In genomic region chrX:71181910-71182799, GRCh38 we compare ENCODE assay signal across 8 cellular contexts. TPM values are rescaled to one million over a fixed set of nuclear protein-coding genes. Genes with fewer than 3 reads are reported as not detected.
DNase-seq lines count a peak whose midpoint lies in the region; ATAC-seq and TF ChIP-seq lines count a peak whose summit lies in the region.

No MANE protein-coding gene starts in this region.

- no peak overlapping the region for H2BK15ac ChIP-seq in neuronal stem cell (ENCODE audit: low read length)

- H3K36me3 ChIP-seq in ES-I3 (ENCODE audit: insufficient read depth, low read length) (no peaks in the 10 kb centered on the region), H7 (replicated peaks; ENCODE audit: control insufficient read depth, insufficient read depth, low read length) (no peaks in the 10 kb centered on the region), Loucy (ENCODE audit: insufficient read depth, low read length) (no peaks in the 10 kb centered on the region), gastroesophageal sphincter (no peaks in the 10 kb centered on the region), neuronal stem cell (replicated peaks in 1 of 2; ENCODE audit: control insufficient read depth in 2 of 2, insufficient read depth in 2 of 2, low read length in 2 of 2) (no peaks in the 10 kb centered on the region), subcutaneous abdominal adipose tissue (ENCODE audit: control insufficient read depth in 5 of 5, insufficient read depth in 5 of 5, low read length in 5 of 5) (no peaks in the 10 kb centered on the region)

- no peaks in the 10 kb centered on the region for H4K20me1 ChIP-seq in Loucy (ENCODE audit: insufficient read depth, low read length, poor library complexity, severe bottlenecking)

- H3K9me3 Mint-ChIP-seq in activated naive CD4-positive, alpha-beta T cell treated with anti-CD3 and anti-CD28 coated beads, Interleukin-2, amount 10 ng/mL, durations not matched to agents 7 days and 5 days: no peaks in the 10 kb centered on the region

- H3K9me2 ChIP-seq in Loucy (replicated peaks; ENCODE audit: low read depth, low read length): no peaks in the 10 kb centered on the region

- peak overlapping the region; percentile 71 for H2BK5ac ChIP-seq in neuronal stem cell (ENCODE audit: low read length)

- in situ Hi-C loops in SK-MEL-5 (cut with HindIII; ENCODE audit: low pct_unique_long_range_greater_than_20kb, low sequenced_read_pairs): no loop called here

- peaks cover 21% of the 10 kb centered on the region for H3K4me1 ChIP-seq in ES-I3 (ENCODE audit: insufficient read depth, low read length)
- peaks cover 16% of the 10 kb centered on the region for H3K4me1 ChIP-seq in Loucy (ENCODE audit: insufficient read depth, low read length, poor library complexity, severe bottlenecking)
- peaks cover 0 to 16% (median 5%) of the 10 kb centered on the region in 3 donors for H3K4me1 ChIP-seq in gastroesophageal sphincter
- H3K4me1 ChIP-seq in neuronal stem cell (ENCODE audit: control insufficient read depth in 2 of 2, insufficient read depth in 1 of 2, low read depth in 1 of 2, low read length in 2 of 2): peaks cover 10 to 11% of the 10 kb centered on the region in 2 donors
- H3K4me1 ChIP-seq in subcutaneous abdominal adipose tissue (ENCODE audit: control insufficient read depth in 5 of 5, insufficient read depth in 5 of 5, low read length in 5 of 5): peaks cover 0 to 11% (median 7%) of the 10 kb centered on the region in 5 donors

- peak; percentile 48 to 64 for TF ChIP-seq POLR2A in gastroesophageal sphincter (IDR thresholded peaks at IDR 0.05)

- H3K9ac ChIP-seq in ES-I3 (ENCODE audit: low read depth, low read length): peak overlapping the region; percentile 99
- peak overlapping the region; percentile 93 for H3K9ac ChIP-seq in Loucy (ENCODE audit: low read depth, low read length, poor library complexity, severe bottlenecking)
- H3K9ac ChIP-seq in neuronal stem cell (ENCODE audit: low read depth, low read length, poor library complexity): no peak overlapping the region
- peak overlapping the region; percentile 52 to 79 (median 70) for H3K9ac ChIP-seq in subcutaneous abdominal adipose tissue (ENCODE audit: low read length in 5 of 5)

- H4K91ac ChIP-seq in neuronal stem cell (ENCODE audit: low read depth, low read length, poor library complexity): no peak overlapping the region

- no peaks in the 10 kb centered on the region for H3K27me3 ChIP-seq in H7 (ENCODE audit: control insufficient read depth, insufficient read depth, low read length)
- no peaks in the 10 kb centered on the region for H3K27me3 ChIP-seq in Loucy (ENCODE audit: insufficient read depth, low read length, poor library complexity, severe bottlenecking)
- H3K27me3 ChIP-seq in gastroesophageal sphincter: no peaks in the 10 kb centered on the region
- H3K27me3 ChIP-seq in neuronal stem cell (ENCODE audit: control insufficient read depth in 3 of 3, insufficient read depth in 3 of 3, low read depth in 1 of 3, low read length in 3 of 3): no peaks in the 10 kb centered on the region
- H3K27me3 ChIP-seq in subcutaneous abdominal adipose tissue (ENCODE audit: control insufficient read depth in 5 of 5, insufficient read depth in 4 of 5, low read length in 5 of 5): peaks cover 0 to 8% (median 5%) of the 10 kb centered on the region in 5 donors

- H3K27ac Mint-ChIP-seq in activated naive CD4-positive, alpha-beta T cell treated with anti-CD3 and anti-CD28 coated beads, Interleukin-2, amount 10 ng/mL, durations not matched to agents 7 days and 5 days: peak overlapping the region; percentile 99

- no peak overlapping the region for H3K14ac ChIP-seq in neuronal stem cell (ENCODE audit: low read length)

- H3K4me2 ChIP-seq in Loucy (ENCODE audit: low read depth, low read length, poor library complexity, severe bottlenecking): peak overlapping the region; percentile 88
- peak overlapping the region; percentile 31 for H3K4me2 ChIP-seq in neuronal stem cell (ENCODE audit: insufficient read depth, low read length, poor library complexity, severe bottlenecking)

- WGBS in gastroesophageal sphincter (ENCODE audit: low coverage in 1 of 2), 2 donors: 0 to 44% methylated on average over 8 to 29 of the region's 42 CpGs
- no CpG with 5 or more reads among the region's 42 CpGs for WGBS in neuronal stem cell (ENCODE audit: extremely low coverage in 2 of 2, insufficient read length in 2 of 2, insufficient replicate concordance in 1 of 2), 2 donors

- H3K9me3 ChIP-seq in ES-I3 (ENCODE audit: control insufficient read depth, insufficient read depth, low read length): no peaks in the 10 kb centered on the region
- no peaks in the 10 kb centered on the region for H3K9me3 ChIP-seq in Loucy (ENCODE audit: insufficient read depth, low read depth, low read length)
- no peaks in the 10 kb centered on the region for H3K9me3 ChIP-seq in gastroesophageal sphincter
- H3K9me3 ChIP-seq in neuronal stem cell (replicated peaks in 1 of 2; ENCODE audit: control insufficient read depth in 2 of 2, insufficient read depth in 1 of 2, low read depth in 1 of 2, low read length in 2 of 2): no peaks in the 10 kb centered on the region
- H3K9me3 ChIP-seq in subcutaneous abdominal adipose tissue (ENCODE audit: control insufficient read depth in 5 of 5, low read length in 5 of 5): no peaks in the 10 kb centered on the region

- no peak overlapping the region for H3K23ac ChIP-seq in neuronal stem cell (ENCODE audit: low read depth, low read length, poor library complexity)

- peak; percentile 78 for DNase-seq in H7
- DNase-seq in SK-MEL-5 (ENCODE audit: low read depth, low spot score): peak; percentile 97
- peak; percentile 89 for DNase-seq in activated naive CD4-positive, alpha-beta T cell treated with anti-CD3 and anti-CD28 coated beads, Interleukin-2, amount 10 ng/mL, durations not matched to agents 7 days and 5 days
- peak; percentile 87 for DNase-seq in neuronal stem cell (ENCODE audit: low spot score)

- H2BK120ac ChIP-seq in neuronal stem cell (ENCODE audit: low read depth, low read length): no peak overlapping the region

- H3F3A ChIP-seq in Loucy (ENCODE audit: low read depth): 0 out of 2 replicates have a peak, but pooled peaks cover 4% of the 10 kb centered on the region

- H2BK12ac ChIP-seq in neuronal stem cell (ENCODE audit: low read length): no peak overlapping the region

- H2AFZ ChIP-seq in Loucy (ENCODE audit: low read length) (peak overlapping the region; percentile 73; the same call in 1 of the 2 replicates), neuronal stem cell (ENCODE audit: low read length) (peak overlapping the region; percentile 55)

- peak overlapping the region; percentile 28 for H3K4me3 ChIP-seq in H7 (ENCODE audit: insufficient read depth, low read depth, low read length)
- H3K4me3 ChIP-seq in Loucy (ENCODE audit: low read length, poor library complexity, severe bottlenecking): peak overlapping the region; percentile 78
- peak overlapping the region; percentile 52 to 90 for H3K4me3 ChIP-seq in gastroesophageal sphincter
- H3K4me3 ChIP-seq in neuronal stem cell (ENCODE audit: low read length in 2 of 2): peak overlapping the region; percentile 44 to 74
- peak overlapping the region; percentile 64 to 75 (median 68) for H3K4me3 ChIP-seq in subcutaneous abdominal adipose tissue (ENCODE audit: low read depth in 1 of 5, low read length in 5 of 5)

- H2AK5ac ChIP-seq in neuronal stem cell (ENCODE audit: low read depth, low read length): no peak overlapping the region

- H3K27me3 Mint-ChIP-seq in activated naive CD4-positive, alpha-beta T cell treated with anti-CD3 and anti-CD28 coated beads, Interleukin-2, amount 10 ng/mL, durations not matched to agents 7 days and 5 days: no peaks in the 10 kb centered on the region

- peak; percentile 95 for ATAC-seq in gastroesophageal sphincter

- H4K8ac ChIP-seq in neuronal stem cell (ENCODE audit: low read depth, low read length): no peak overlapping the region

- peak overlapping the region; percentile 85 for H3K4me3 Mint-ChIP-seq in activated naive CD4-positive, alpha-beta T cell treated with anti-CD3 and anti-CD28 coated beads, Interleukin-2, amount 10 ng/mL, durations not matched to agents 7 days and 5 days

- H3K4me1 Mint-ChIP-seq in activated naive CD4-positive, alpha-beta T cell treated with anti-CD3 and anti-CD28 coated beads, Interleukin-2, amount 10 ng/mL, durations not matched to agents 7 days and 5 days: peaks cover 37% of the 10 kb centered on the region

- no peak for TF ChIP-seq EP300 in gastroesophageal sphincter (IDR thresholded peaks at IDR 0.05)

- H3K27ac ChIP-seq in gastroesophageal sphincter (peak overlapping the region; percentile 84 to 99 (median 88)), neuronal stem cell (replicated peaks; ENCODE audit: low read length) (peak overlapping the region; percentile 90), subcutaneous abdominal adipose tissue (ENCODE audit: low read depth, low read length) (peak overlapping the region; percentile 91)

- no peak overlapping the region for H3K4ac ChIP-seq in neuronal stem cell (ENCODE audit: low read length)

- H3K79me1 ChIP-seq in neuronal stem cell (ENCODE audit: low read depth, low read length): no peaks in the 10 kb centered on the region

- CTCF ChIA-PET in activated naive CD4-positive, alpha-beta T cell treated with anti-CD3 and anti-CD28 coated beads, Interleukin-2, amount 10 ng/mL, durations not matched to agents 7 days and 5 days (lab: Charles Lee): interaction anchor here (1.8 kb wide), 1 partner anchor 52 kb away, joined by 4 read pairs; no protein-coding TSS in a partner anchor

- TF ChIP-seq CTCF in Loucy (conservative IDR thresholded peaks at IDR 0.05; ENCODE audit: low read length) (no peak), gastroesophageal sphincter (IDR thresholded peaks at IDR 0.05) (no peak)

- H3K36me3 Mint-ChIP-seq in activated naive CD4-positive, alpha-beta T cell treated with anti-CD3 and anti-CD28 coated beads, Interleukin-2, amount 10 ng/mL, durations not matched to agents 7 days and 5 days: peaks cover 22% of the 10 kb centered on the region

- peak overlapping the region; percentile 55 for H3K18ac ChIP-seq in neuronal stem cell (ENCODE audit: low read length)

- H3K79me2 ChIP-seq in Loucy (ENCODE audit: insufficient read depth, low read length): peaks cover 6% of the 10 kb centered on the region

RNA-seq across cellular contexts. Expression of gene NLGN3, which starts 37.5 kb away (rescaled TPM):
- total RNA-seq in H7 (2014; rRNA removed; shearing (Covaris generic)): 2.9 and 4.6 TPM in 2 replicates
- total RNA-seq in SK-MEL-5 (2014; rRNA removed; shearing (Covaris generic)): 0.05 and 0.24 TPM in 2 replicates
- polyA plus RNA-seq in SK-MEL-5 (2015; cell fraction: cytosol; rRNA removed): 0.33 and 0.61 TPM in 2 replicates
- 1.5 and 1.6 TPM in 2 replicates for polyA plus RNA-seq in SK-MEL-5 (2015; cell fraction: nucleus; rRNA removed)
- total RNA-seq in gastroesophageal sphincter: 1 to 10 TPM; 1.7 to 3.1 (median 2.8) TPM
- 28.0 TPM for polyA plus RNA-seq in neuronal stem cell (2013, experiment 1 of 2)
- polyA plus RNA-seq in neuronal stem cell (2013, experiment 2 of 2): 27.1 TPM

RNA-seq across cellular contexts. Expression of gene GJB1, which starts 40.9 kb away (rescaled TPM):
- total RNA-seq in H7 (2014; rRNA removed; shearing (Covaris generic)): 0.10 TPM in 1 of 2 replicates, not detected in the other
- 351 and 367 TPM in 2 replicates for total RNA-seq in SK-MEL-5 (2014; rRNA removed; shearing (Covaris generic))
- polyA plus RNA-seq in SK-MEL-5 (2015; cell fraction: cytosol; rRNA removed): 484 and 535 TPM in 2 replicates
- polyA plus RNA-seq in SK-MEL-5 (2015; cell fraction: nucleus; rRNA removed): 57.0 and 60.9 TPM in 2 replicates
- total RNA-seq in gastroesophageal sphincter: not detected
- 0.01 TPM for polyA plus RNA-seq in neuronal stem cell (2013, experiment 1 of 2)
- not detected for polyA plus RNA-seq in neuronal stem cell (2013, experiment 2 of 2)

Comparison
In these comparisons a context has a peak if more than half of its experiments do, and no peak if none do; other contexts are left out.
1. Peak in every context shown above with its lines: DNase-seq, ATAC-seq, H3K4me3 ChIP-seq and H3K27ac ChIP-seq.
2. H3K4me3 ChIP-seq: peak in every context shown above with its lines; median percentile 78 in Loucy; 71 in gastroesophageal sphincter; 68 in subcutaneous abdominal adipose tissue; 59 in neuronal stem cell; 28 in H7.
3. RNA of gene GJB1, which starts 40.9 kb away (total RNA-seq): 351 to 367 TPM in SK-MEL-5; 0.10 TPM in H7 and not detected in gastroesophageal sphincter; every median in the first group is over 100 times any median in the second.